ENCODE assay signal across 16 cellular contexts in genomic region chr10:50510517-50511473, GRCh38.
A peak's percentile ranks its signal among the peaks of the same experiment; 100 is the strongest.
DNase-seq lines count a peak whose midpoint lies in the region; ATAC-seq, FAIRE-seq and TF ChIP-seq lines count a peak whose summit lies in the region.
"Had no signal": no experiment of that assay in that cellular context is flagged by ENCODE, and none has a peak within 500 bp of the region (broad histone marks: within the 10 kb centered on the region; RNA-seq: fewer than 3 reads in every experiment).

No MANE protein-coding gene starts in this region.

- H3K27ac Mint-ChIP-seq in glutamatergic neuron (ENCODE audit: unreplicated experiment) = no peak overlapping the region

- TF ChIP-seq CTCF in Panc1 (IDR thresholded peaks at IDR 0.05) = no peak
- TF ChIP-seq CTCF in glutamatergic neuron (IDR thresholded peaks at IDR 0.05; ENCODE audit: partially characterized antibody, unreplicated experiment) = no peak

- no peaks in the 10 kb centered on the region for H3K36me3 ChIP-seq in Panc1 (ENCODE audit: control insufficient read depth, insufficient read depth, low read length)
- H3K36me3 ChIP-seq: colonic mucosa, HAP-1 had no signal

- intact Hi-C loops in Panc1 (cut with micrococcal nuclease; ENCODE audit: unreplicated experiment) = no loop called here

- no TSS peak for BruUV-seq in Panc1 (replicated peaks; lab: Mats Ljungman, UMichigan)

- H3K9me3 Mint-ChIP-seq in glutamatergic neuron (ENCODE audit: unreplicated experiment) = no peaks in the 10 kb centered on the region

- H3K9me3 ChIP-seq in Panc1 (ENCODE audit: control insufficient read depth, insufficient read depth, low read depth, low read length) = no peaks in the 10 kb centered on the region
- H3K9me3 ChIP-seq: colonic mucosa, HAP-1 had no signal

- no peaks in the 10 kb centered on the region for H3K27me3 Mint-ChIP-seq in glutamatergic neuron (ENCODE audit: unreplicated experiment)

- H3K27me3 ChIP-seq in Panc1 (ENCODE audit: control insufficient read depth, insufficient read depth, low read length) = no peaks in the 10 kb centered on the region
- H3K27me3 ChIP-seq: colonic mucosa had no signal

- CTCF ChIA-PET in Panc1 (lab: Charles Lee) = no interaction called here

- H3K36me3 Mint-ChIP-seq in glutamatergic neuron (ENCODE audit: unreplicated experiment) = no peaks in the 10 kb centered on the region

- H3K4me1 ChIP-seq in Panc1 (ENCODE audit: control insufficient read depth, insufficient read depth, low read length) = no peaks in the 10 kb centered on the region; the same call in 1 of the 2 replicates
- H3K4me1 ChIP-seq: HAP-1 had no signal

- POLR2A ChIA-PET in Panc1 (lab: Charles Lee) = no interaction called here

- H3K4me1 Mint-ChIP-seq in glutamatergic neuron (ENCODE audit: low read depth, unreplicated experiment) = peaks cover 3% of the 10 kb centered on the region

- in situ Hi-C loops in Panc1 (cut with HindIII; ENCODE audit: low pct_unique_long_range_greater_than_20kb, low sequenced_read_pairs) = no loop called here

- no peak overlapping the region for H3K27ac ChIP-seq in Panc1 (ENCODE audit: low read length)
- H3K27ac ChIP-seq: colonic mucosa, HL-60 had no signal

- ATAC-seq in Panc1 (0 out of 2 replicates have a peak, but pooled peaks have one; percentile 17), HG02759 (IDR thresholded peaks at IDR 0.05; ENCODE audit: unreplicated experiment) (no peak), HG03159 (IDR thresholded peaks at IDR 0.05; ENCODE audit: unreplicated experiment) (no peak)

- TF ChIP-seq POLR2A in GM12891 (IDR thresholded peaks at IDR 0.05; ENCODE audit: low read depth, low read length) = no peak

- no peak overlapping the region for H3K4me3 ChIP-seq in Panc1 (ENCODE audit: low read depth in 2 of 2, low read length in 2 of 2)
- H3K4me3 ChIP-seq: colonic mucosa, HAP-1 had no signal

- no peak overlapping the region for H3K4me3 Mint-ChIP-seq in glutamatergic neuron (ENCODE audit: unreplicated experiment)

- FAIRE-seq in GM12891 (lab: Jason Lieb, UNC) = peak; percentile 61

- DNase-seq in GM12891 (ENCODE audit: insufficient read length, low spot score) (no peak), Panc1 (ENCODE audit: low read depth, low spot score) (no peak), dermis blood vessel endothelial cell (peak; percentile 12), putamen (ENCODE audit: low spot score) (peak; percentile 68), glutamatergic neuron (no peak), LoVo (ENCODE audit: low spot score) (no peak)
- DNase-seq: colonic mucosa, GF-D8, NCI-H2081 treated with DMSO at 0.1 percent for 48 hours, NCI-H748 treated with DMSO at 0.1 percent for 48 hours, nucleus accumbens, Right ventricle myocardium superior had no signal

TF ChIP-seq in GM12891, 5 proteins besides CTCF, POLR2A, EP300 and RAD21:
- no peak for TF ChIP-seq PAX5 (IDR thresholded peaks at IDR 0.05; ENCODE audit: insufficient read depth, low read length, severe bottlenecking)
- TF ChIP-seq POU2F2 (IDR thresholded peaks at IDR 0.05; ENCODE audit: low read depth, low read length) = no peak
- TF ChIP-seq POLR2AphosphoS5 (IDR thresholded peaks at IDR 0.05; ENCODE audit: low read depth, low read length) = no peak
- TF ChIP-seq TAF1 (IDR thresholded peaks at IDR 0.05; ENCODE audit: low read depth, low read length) = no peak
- no peak for TF ChIP-seq SPI1 (IDR thresholded peaks at IDR 0.05; ENCODE audit: low read depth, low read length)
TF ChIP-seq in GM12891: peak in this region for 0.

Comparison
In these comparisons a context has a peak if more than half of its experiments do, and no peak if none do; other contexts are left out.
1. DNase-seq: peak in dermis blood vessel endothelial cell (single experiment) and putamen (single experiment); none in GM12891 (single experiment), Panc1 (single experiment), glutamatergic neuron (single experiment) and LoVo (single experiment).